In genomic region chr20:7897965-7898364, GRCh38 we compare ENCODE assay signal across 7 cellular contexts. TPM values are rescaled to one million over a fixed set of nuclear protein-coding genes. Genes with fewer than 3 reads are reported as not detected.
"Had no signal": no experiment of that assay in that cellular context is flagged by ENCODE, and none has a peak within 500 bp of the region (broad histone marks: within the 10 kb centered on the region; RNA-seq: fewer than 3 reads in every experiment).

No MANE protein-coding gene starts in this region.

- H3K9me3 Mint-ChIP-seq: GM23338 had no signal

- H3K36me3 Mint-ChIP-seq: IgD-negative memory B cell had no signal

- H3K27ac ChIP-seq: HL-60 had no signal

- H3K27ac Mint-ChIP-seq: GM23338, H9, IgD-negative memory B cell had no signal

- DNase-seq: H9, HCEC 1CT had no signal

- H3K4me3 ChIP-seq: GM23338 had no signal

- ATAC-seq: GM23338, HepG2 had no signal

- H3K4me1 Mint-ChIP-seq: GM23338, H9, IgD-negative memory B cell had no signal

- H3K4me3 Mint-ChIP-seq: GM23338, H9, IgD-negative memory B cell had no signal

RNA-seq across cellular contexts. Expression of gene HAO1, which starts 42.3 kb away (rescaled TPM):
- total RNA-seq: GM23338, H1, H9, HepG2 had no signal
- polyA plus RNA-seq: GM23338, H1, IgD-negative memory B cell had no signal
